8 cellular contexts compared by ENCODE assay signal in the genomic region with DNA sequence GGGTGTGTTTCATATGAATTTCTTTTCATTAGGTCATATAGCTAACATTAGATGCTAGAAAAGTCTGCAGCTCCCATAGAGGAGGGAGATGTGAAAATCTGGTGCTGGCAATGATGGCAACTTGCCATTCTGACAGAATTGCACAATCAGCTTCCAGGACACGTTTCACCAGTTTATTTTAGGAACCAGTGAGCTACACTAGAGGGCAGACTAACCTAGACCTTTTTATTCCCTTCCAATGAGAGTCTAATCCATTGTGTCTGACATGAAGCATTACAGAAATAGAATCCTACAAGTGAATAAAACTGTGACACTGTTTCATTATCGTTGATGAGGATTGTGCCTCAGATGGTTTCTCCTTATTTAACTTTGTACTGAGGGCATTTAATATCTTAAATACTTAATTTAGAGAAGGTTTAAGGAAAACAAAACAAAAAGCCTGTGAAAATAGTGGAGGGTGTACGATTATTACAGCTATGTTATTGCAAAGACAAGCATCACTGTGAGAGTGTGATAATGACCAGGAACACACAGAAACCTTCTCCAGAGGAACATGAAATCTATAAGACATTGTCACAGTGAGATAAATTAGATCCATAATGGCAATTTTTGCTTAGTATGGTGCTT.
DNase-seq lines count a peak whose midpoint lies in the region; ATAC-seq and TF ChIP-seq lines count a peak whose summit lies in the region.

No MANE protein-coding gene starts in this region.

- H3K4me1 ChIP-seq in DOHH2 (ENCODE audit: control insufficient read depth, low read length) (no peaks in the 10 kb centered on the region), left ventricle myocardium inferior (peaks cover 16% of the 10 kb centered on the region)

- intact Hi-C loops in left ventricle myocardium inferior (cut with micrococcal nuclease), result loop anchor here (5.0 kb wide), 1 partner anchor 289 kb away; no protein-coding TSS in a partner anchor

- no peak overlapping the region for H3K4me2 ChIP-seq in DOHH2 (ENCODE audit: low read length)

- H3K27me3 ChIP-seq in DOHH2 (ENCODE audit: control insufficient read depth, low read length) (no peaks in the 10 kb centered on the region), HL-60 (ENCODE audit: insufficient read depth, poor library complexity, severe bottlenecking) (no peaks in the 10 kb centered on the region), left ventricle myocardium inferior (ENCODE audit: low read depth) (no peaks in the 10 kb centered on the region)

- ATAC-seq in GM19467 (IDR thresholded peaks at IDR 0.05; ENCODE audit: unreplicated experiment), result peak; percentile 64

- H3K36me3 ChIP-seq in DOHH2 (ENCODE audit: control insufficient read depth, low read length) (no peaks in the 10 kb centered on the region), left ventricle myocardium inferior (no peaks in the 10 kb centered on the region)

- DNase-seq in HL-60 (ENCODE audit: low read depth in 1 of 2, low spot score in 1 of 2) (peak; percentile 32 to 45), NCI-H82 (lab: John Stamatoyannopoulos, UW) (peak; percentile 63), left ventricle myocardium inferior (peak; percentile 30), renal cortical epithelial cell (ENCODE audit: low read depth) (peak; percentile 94)
- no peak for DNase-seq in stimulated activated CD4-positive, alpha-beta T cell treated with anti-CD3 and anti-CD28 coated beads, Interleukin-12 subunit alpha, Interleukin-12 subunit beta, amount 100 ng/mL, for 4 hours

- H3K27ac ChIP-seq in DOHH2 (ENCODE audit: low read depth, low read length), result no peak overlapping the region
- no peak overlapping the region for H3K27ac ChIP-seq in HL-60 (replicated peaks)
- peak overlapping the region; percentile 31 for H3K27ac ChIP-seq in angular gyrus (ENCODE audit: low read depth, low read length)
- H3K27ac ChIP-seq in left ventricle myocardium inferior (replicated peaks), result peak overlapping the region; percentile 37

- H3K4me3 ChIP-seq in DOHH2 (ENCODE audit: low read length) (no peak overlapping the region), HL-60 (replicated peaks; ENCODE audit: insufficient read depth, low read length) (no peak overlapping the region), left ventricle myocardium inferior (no peak overlapping the region)

- H3K79me2 ChIP-seq in DOHH2 (ENCODE audit: control insufficient read depth, low read length), result no peaks in the 10 kb centered on the region

- H4K20me1 ChIP-seq in DOHH2 (ENCODE audit: control insufficient read depth, insufficient read depth, low read depth, low read length), result no peaks in the 10 kb centered on the region

- no peaks in the 10 kb centered on the region for H3F3A ChIP-seq in DOHH2 (ENCODE audit: control insufficient read depth, insufficient read depth)

- TF ChIP-seq CTCF in DOHH2 (IDR thresholded peaks at IDR 0.05; ENCODE audit: low read depth, low read length, poor library complexity, severe bottlenecking) (peak; percentile 57), HL-60 (IDR thresholded peaks at IDR 0.05; ENCODE audit: insufficient read depth, low read length) (peak; percentile 3), left ventricle myocardium inferior (IDR thresholded peaks at IDR 0.05; ENCODE audit: borderline replicate concordance) (peak; percentile 79)

- H3K9me2 ChIP-seq in DOHH2 (replicated peaks; ENCODE audit: control insufficient read depth, low read length), result no peaks in the 10 kb centered on the region

- H3K9me3 ChIP-seq in DOHH2 (ENCODE audit: control insufficient read depth, insufficient read depth, low read length) (no peaks in the 10 kb centered on the region), left ventricle myocardium inferior (replicated peaks) (no peaks in the 10 kb centered on the region)

Comparison
In these comparisons a context has a peak if more than half of its experiments do, and no peak if none do; other contexts are left out.
1. H3K27ac ChIP-seq: peak in angular gyrus (single experiment) and left ventricle myocardium inferior (single experiment); none in DOHH2 (single experiment) and HL-60 (single experiment).
2. CTCF ChIP-seq: peak in every context shown above with its lines; median percentile 79 in left ventricle myocardium inferior; 57 in DOHH2; 3 in HL-60.